ENCODE assay signal across 15 cellular contexts in genomic region chr1:208855403-208855802, GRCh38.
DNase-seq lines count a peak whose midpoint lies in the region; ATAC-seq and TF ChIP-seq lines count a peak whose summit lies in the region.
"Had no signal": no experiment of that assay in that cellular context is flagged by ENCODE, and none has a peak within 500 bp of the region (broad histone marks: within the 10 kb centered on the region; RNA-seq: fewer than 3 reads in every experiment).

No MANE protein-coding gene starts in this region.

- H3K4me3 Mint-ChIP-seq in MCF 10A (ENCODE audit: unreplicated experiment) (no peak overlapping the region), chondrocyte (ENCODE audit: unreplicated experiment) (no peak overlapping the region)
- H3K4me3 Mint-ChIP-seq: activated naive CD8-positive, alpha-beta T cell treated with anti-CD3 and anti-CD28 coated beads for 36 hours; central memory CD8-positive, alpha-beta T cell had no signal

- intact Hi-C loops in OCI-LY7 (cut with micrococcal nuclease; ENCODE audit: unreplicated experiment), result no loop called here
- intact Hi-C loops in MCF 10A (cut with micrococcal nuclease), result no loop called here

- H3K4me1 Mint-ChIP-seq in MCF 10A (ENCODE audit: insufficient read depth, unreplicated experiment), result no peaks in the 10 kb centered on the region
- peaks cover 5% of the 10 kb centered on the region for H3K4me1 Mint-ChIP-seq in chondrocyte (ENCODE audit: low read depth)
- H3K4me1 Mint-ChIP-seq: activated naive CD8-positive, alpha-beta T cell treated with anti-CD3 and anti-CD28 coated beads for 36 hours; central memory CD8-positive, alpha-beta T cell had no signal

- H3K4me3 ChIP-seq in OCI-LY7 (ENCODE audit: low read depth, low read length, poor library complexity, severe bottlenecking), result no peak overlapping the region
- H3K4me3 ChIP-seq: upper lobe of right lung had no signal

- no peaks in the 10 kb centered on the region for H3K79me2 ChIP-seq in OCI-LY7 (ENCODE audit: insufficient read depth, low read depth, low read length)

- ATAC-seq in GM21367 (IDR thresholded peaks at IDR 0.05; ENCODE audit: unreplicated experiment), result peak; percentile 87
- ATAC-seq in HG02981 (IDR thresholded peaks at IDR 0.05; ENCODE audit: unreplicated experiment), result peak; percentile 85
- ATAC-seq: upper lobe of right lung had no signal

- H3K4me2 ChIP-seq in OCI-LY7 (ENCODE audit: low read length), result no peak overlapping the region

- no peaks in the 10 kb centered on the region for H3K9me3 ChIP-seq in OCI-LY7 (ENCODE audit: low read length)
- H3K9me3 ChIP-seq: upper lobe of right lung had no signal

- no peaks in the 10 kb centered on the region for H3K36me3 Mint-ChIP-seq in MCF 10A (ENCODE audit: insufficient read depth, unreplicated experiment)
- no peaks in the 10 kb centered on the region for H3K36me3 Mint-ChIP-seq in chondrocyte (ENCODE audit: low read depth)
- H3K36me3 Mint-ChIP-seq: activated naive CD8-positive, alpha-beta T cell treated with anti-CD3 and anti-CD28 coated beads for 36 hours had no signal

- H3K4me1 ChIP-seq in OCI-LY7 (ENCODE audit: insufficient read depth, low read length, poor library complexity, severe bottlenecking), result no peaks in the 10 kb centered on the region
- H3K4me1 ChIP-seq: upper lobe of right lung had no signal

- DNase-seq in DMS79 treated with DMSO at 0.1 percent for 48 hours (lab: John Stamatoyannopoulos, UW) (peak; percentile 19), DMS79 (lab: John Stamatoyannopoulos, UW) (no peak), OCI-LY7 (ENCODE audit: low spot score) (peak; percentile 7), LoVo (ENCODE audit: low spot score) (no peak), MCF 10A (ENCODE audit: unreplicated experiment) (no peak), chondrocyte (ENCODE audit: low spot score) (no peak)
- DNase-seq: activated naive CD8-positive, alpha-beta T cell treated with anti-CD3 and anti-CD28 coated beads for 36 hours; NCI-H524 treated with DMSO at 0.1 percent for 48 hours; T-helper 9 cell; upper lobe of right lung had no signal

- no peak overlapping the region for H3K27ac Mint-ChIP-seq in MCF 10A (ENCODE audit: low read depth, unreplicated experiment)
- H3K27ac Mint-ChIP-seq in chondrocyte (ENCODE audit: unreplicated experiment), result no peak overlapping the region
- H3K27ac Mint-ChIP-seq: activated naive CD8-positive, alpha-beta T cell treated with anti-CD3 and anti-CD28 coated beads for 36 hours; progenitor cell of endocrine pancreas had no signal

- H3K27me3 Mint-ChIP-seq in MCF 10A (ENCODE audit: insufficient read depth, unreplicated experiment) (no peaks in the 10 kb centered on the region), chondrocyte (ENCODE audit: low read depth) (peaks cover 24% of the 10 kb centered on the region)
- H3K27me3 Mint-ChIP-seq: progenitor cell of endocrine pancreas had no signal

- no peaks in the 10 kb centered on the region for H3K9me2 ChIP-seq in OCI-LY7 (ENCODE audit: insufficient read depth, low read length)

- no TSS peak for BruUV-seq in OCI-LY7 (replicated peaks; lab: Mats Ljungman, UMichigan)
- no TSS peak for BruUV-seq in MCF 10A (replicated peaks; lab: Mats Ljungman, UMichigan)

- no peaks in the 10 kb centered on the region for H3K9me3 Mint-ChIP-seq in MCF 10A (ENCODE audit: unreplicated experiment)
- H3K9me3 Mint-ChIP-seq in chondrocyte (ENCODE audit: low read depth), result no peaks in the 10 kb centered on the region
- H3K9me3 Mint-ChIP-seq: activated naive CD8-positive, alpha-beta T cell treated with anti-CD3 and anti-CD28 coated beads for 36 hours; central memory CD8-positive, alpha-beta T cell had no signal

- H4K20me1 ChIP-seq in OCI-LY7 (ENCODE audit: insufficient read depth, low read length), result no peaks in the 10 kb centered on the region

- no peak overlapping the region for H2AFZ ChIP-seq in OCI-LY7 (ENCODE audit: low read length)

- TF ChIP-seq CTCF in OCI-LY7 (conservative IDR thresholded peaks at IDR 0.05; ENCODE audit: low read length) (no peak), MCF 10A (IDR thresholded peaks at IDR 0.05; ENCODE audit: unreplicated experiment) (no peak), chondrocyte (IDR thresholded peaks at IDR 0.05) (no peak)

- no peaks in the 10 kb centered on the region for H3K36me3 ChIP-seq in OCI-LY7 (ENCODE audit: insufficient read depth, low read length)
- H3K36me3 ChIP-seq: upper lobe of right lung had no signal

- CTCF ChIA-PET in OCI-LY7 (lab: Charles Lee; ENCODE audit: unreplicated experiment) (no interaction called here), MCF 10A (lab: Yijun Ruan, JAX) (interaction anchor here (1.0 kb wide), 1 partner anchor 11 kb away, joined by 3 read pairs; no protein-coding TSS in a partner anchor)

- no peak overlapping the region for H3K27ac ChIP-seq in OCI-LY7 (ENCODE audit: low read depth, low read length, poor library complexity, severe bottlenecking)
- H3K27ac ChIP-seq: 22Rv1, upper lobe of right lung had no signal

- POLR2A ChIA-PET in OCI-LY7 (lab: Charles Lee), result no interaction called here
- POLR2A ChIA-PET in MCF 10A (lab: Yijun Ruan, JAX), result interaction anchor here (1.5 kb wide), 1 partner anchor 12 kb away, joined by 3 read pairs; no protein-coding TSS in a partner anchor

Comparison
In these comparisons a context has a peak if more than half of its experiments do, and no peak if none do; other contexts are left out.
1. DNase-seq: peak in DMS79 treated with DMSO at 0.1 percent for 48 hours (single experiment) and OCI-LY7 (single experiment); none in DMS79 (single experiment), LoVo (single experiment), MCF 10A (single experiment) and chondrocyte (single experiment).